19 cellular contexts compared by ENCODE assay signal in genomic region chr20:49693435-49694171, GRCh38. TPM values are rescaled to one million over a fixed set of nuclear protein-coding genes. Genes with fewer than 3 reads are reported as not detected.
DNase-seq lines count a peak whose midpoint lies in the region; ATAC-seq, FAIRE-seq and TF ChIP-seq lines count a peak whose summit lies in the region.
"Had no signal": no experiment of that assay in that cellular context is flagged by ENCODE, and none has a peak within 500 bp of the region (broad histone marks: within the 10 kb centered on the region; RNA-seq: fewer than 3 reads in every experiment).

No MANE protein-coding gene starts in this region.

- DNase-seq in ELR (ENCODE audit: low read depth) = peak; percentile 49
- peak in 1 of 2 experiments; percentile 71 for DNase-seq in PC-9
- no peak for DNase-seq in psoas muscle
- no peak for DNase-seq in RCC 7860 (ENCODE audit: low spot score)
- DNase-seq in hepatic stellate cell (ENCODE audit: low spot score) = no peak
- DNase-seq in GM03348 (ENCODE audit: low spot score) = no peak
- DNase-seq: activated CD4-positive, alpha-beta T cell treated with anti-CD3 and anti-CD28 coated beads for 4 hours; CD8-positive, alpha-beta T cell; effector memory CD4-positive, alpha-beta T cell; mesenchymal stem cell; NCI-H2081 treated with DMSO at 0.1 percent for 48 hours; NCI-H748 treated with DMSO at 0.1 percent for 48 hours; Peyer's patch had no signal

- peaks cover 10% of the 10 kb centered on the region; the same call in 1 of the 2 replicates for H4K20me1 ChIP-seq in PC-9 (ENCODE audit: insufficient read depth)

- no peak overlapping the region for H2AFZ ChIP-seq in PC-9

- H3K9me2 ChIP-seq in PC-9 (ENCODE audit: insufficient read depth) = no peaks in the 10 kb centered on the region

- no peaks in the 10 kb centered on the region for H3K27me3 ChIP-seq in PC-9 (ENCODE audit: insufficient read depth, low read depth)
- no peaks in the 10 kb centered on the region for H3K27me3 ChIP-seq in psoas muscle (ENCODE audit: insufficient read depth in 3 of 3, low read length in 2 of 3)
- H3K27me3 ChIP-seq: Peyer's patch, tibial nerve had no signal

- H3K4me1 ChIP-seq in PC-9 (replicated peaks; ENCODE audit: insufficient read depth) (peaks cover 100% of the 10 kb centered on the region), psoas muscle (peaks cover 91% of the 10 kb centered on the region)

- CTCF ChIA-PET in PC-9 (lab: Charles Lee) = interaction anchor here (0.6 kb wide), 1 partner anchor 119 kb away, joined by 3 read pairs; the partner anchor contains the start of gene SLC9A8

- H3K4me2 ChIP-seq in PC-9 = peak overlapping the region; percentile 73

- BruUV-seq in PC-9 (replicated peaks; lab: Mats Ljungman, UMichigan) = no TSS peak

- TF ChIP-seq CTCF in PC-9 (conservative IDR thresholded peaks at IDR 0.05) = no peak
- TF ChIP-seq CTCF in psoas muscle (IDR thresholded peaks at IDR 0.05) = no peak

- peaks cover 100% of the 10 kb centered on the region for H3K79me2 ChIP-seq in PC-9 (ENCODE audit: low read depth)

- POLR2A ChIA-PET in PC-9 (lab: Charles Lee; ENCODE audit: unreplicated experiment) = interaction anchor here (0.6 kb wide), 1 partner anchor 12 kb away, joined by 9 read pairs; no protein-coding TSS in a partner anchor

- intact Hi-C loops in PC-9 (cut with micrococcal nuclease; ENCODE audit: unreplicated experiment) (no loop called here), psoas muscle (cut with DNase I) (no loop called here)

- ATAC-seq in esophagus mucosa (peak; percentile 30), psoas muscle (no peak), GM19463 (IDR thresholded peaks at IDR 0.05; ENCODE audit: unreplicated experiment) (no peak)
- ATAC-seq: CD8-positive, alpha-beta T cell had no signal

- H3K27ac ChIP-seq in PC-9 (peak overlapping the region; percentile 99), psoas muscle (peak overlapping the region; percentile 61)
- H3K27ac ChIP-seq: HL-60, Peyer's patch, tibial nerve had no signal

- no peak for FAIRE-seq in RCC 7860 (lab: Jason Lieb, UNC)
- FAIRE-seq: K562 had no signal

- peaks cover 91% of the 10 kb centered on the region for H3F3A ChIP-seq in PC-9 (ENCODE audit: insufficient read depth, low read depth)

- no peaks in the 10 kb centered on the region for H3K9me3 ChIP-seq in PC-9 (ENCODE audit: insufficient read depth, low read depth)
- no peaks in the 10 kb centered on the region for H3K9me3 ChIP-seq in psoas muscle
- H3K9me3 ChIP-seq: HAP-1, Peyer's patch, tibial nerve had no signal

- WGBS in psoas muscle, 3 donors = 64 to 78% (median 70%) methylated on average over 5 of the region's 5 CpGs

- H3K36me3 ChIP-seq in PC-9 (ENCODE audit: low read depth) (peaks cover 64% of the 10 kb centered on the region), psoas muscle (ENCODE audit: insufficient read depth in 1 of 2, low read depth in 1 of 2) (no peaks in the 10 kb centered on the region)
- H3K36me3 ChIP-seq: HAP-1, Peyer's patch, tibial nerve had no signal

- no peak overlapping the region for H3K4me3 ChIP-seq in PC-9
- H3K4me3 ChIP-seq in psoas muscle = no peak overlapping the region
- H3K4me3 ChIP-seq: HAP-1, K562, Peyer's patch, tibial nerve had no signal

RNA-seq across cellular contexts. Expression of gene B4GALT5, which starts 20.1 kb away (rescaled TPM):
- total RNA-seq in PC-9 (2021) = 61.7 and 63.1 TPM in 2 replicates
- total RNA-seq in esophagus mucosa = 31.3 TPM
- 100 to 1,000 TPM in 2 of 4 donors, 10 to 100 TPM in 2; 49.3 to 284 (median 92.5) TPM for total RNA-seq in psoas muscle
- polyA plus RNA-seq in psoas muscle = 10 to 100 TPM; 32.0 to 75.3 (median 72.3) TPM
